In the genomic region with DNA sequence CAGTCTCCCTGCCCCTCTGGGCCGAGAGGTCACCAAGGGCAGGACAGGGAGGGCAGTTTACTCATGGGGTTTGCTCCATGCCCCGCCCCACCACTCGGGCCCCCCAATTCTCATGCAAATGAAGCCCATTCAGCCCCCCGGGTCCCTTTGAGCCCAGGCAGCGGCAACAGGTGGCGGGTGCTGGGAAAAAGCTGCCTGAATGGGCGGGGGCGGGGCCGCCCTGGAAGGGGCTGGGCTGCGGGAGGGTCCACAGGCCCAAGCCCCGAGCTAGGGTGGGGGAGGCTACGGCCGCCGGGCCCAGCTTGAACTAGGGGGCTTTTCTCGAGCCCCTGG, we compare ENCODE assay signal across 1 cellular context.
TF ChIP-seq lines count a peak whose summit lies in the region.

No MANE protein-coding gene starts in this region.

TF ChIP-seq in HCT116, 20 proteins besides CTCF, POLR2A, EP300 and RAD21 (continued from another document):
- TF ChIP-seq, protein P1, sequence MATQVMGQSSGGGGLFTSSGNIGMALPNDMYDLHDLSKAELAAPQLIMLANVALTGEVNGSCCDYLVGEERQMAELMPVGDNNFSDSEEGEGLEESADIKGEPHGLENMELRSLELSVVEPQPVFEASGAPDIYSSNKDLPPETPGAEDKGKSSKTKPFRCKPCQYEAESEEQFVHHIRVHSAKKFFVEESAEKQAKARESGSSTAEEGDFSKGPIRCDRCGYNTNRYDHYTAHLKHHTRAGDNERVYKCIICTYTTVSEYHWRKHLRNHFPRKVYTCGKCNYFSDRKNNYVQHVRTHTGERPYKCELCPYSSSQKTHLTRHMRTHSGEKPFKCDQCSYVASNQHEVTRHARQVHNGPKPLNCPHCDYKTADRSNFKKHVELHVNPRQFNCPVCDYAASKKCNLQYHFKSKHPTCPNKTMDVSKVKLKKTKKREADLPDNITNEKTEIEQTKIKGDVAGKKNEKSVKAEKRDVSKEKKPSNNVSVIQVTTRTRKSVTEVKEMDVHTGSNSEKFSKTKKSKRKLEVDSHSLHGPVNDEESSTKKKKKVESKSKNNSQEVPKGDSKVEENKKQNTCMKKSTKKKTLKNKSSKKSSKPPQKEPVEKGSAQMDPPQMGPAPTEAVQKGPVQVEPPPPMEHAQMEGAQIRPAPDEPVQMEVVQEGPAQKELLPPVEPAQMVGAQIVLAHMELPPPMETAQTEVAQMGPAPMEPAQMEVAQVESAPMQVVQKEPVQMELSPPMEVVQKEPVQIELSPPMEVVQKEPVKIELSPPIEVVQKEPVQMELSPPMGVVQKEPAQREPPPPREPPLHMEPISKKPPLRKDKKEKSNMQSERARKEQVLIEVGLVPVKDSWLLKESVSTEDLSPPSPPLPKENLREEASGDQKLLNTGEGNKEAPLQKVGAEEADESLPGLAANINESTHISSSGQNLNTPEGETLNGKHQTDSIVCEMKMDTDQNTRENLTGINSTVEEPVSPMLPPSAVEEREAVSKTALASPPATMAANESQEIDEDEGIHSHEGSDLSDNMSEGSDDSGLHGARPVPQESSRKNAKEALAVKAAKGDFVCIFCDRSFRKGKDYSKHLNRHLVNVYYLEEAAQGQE (IDR thresholded peaks at IDR 0.05; ENCODE audit: low read depth) = no peak
- TF ChIP-seq ZNF274 (IDR thresholded peaks at IDR 0.05; ENCODE audit: low read depth, low read length) (no peak), YY1 (IDR thresholded peaks at IDR 0.05; ENCODE audit: extremely low read depth, insufficient replicate concordance, low read depth, low read length) (no peak), CEBPB (IDR thresholded peaks at IDR 0.05; ENCODE audit: low read depth) (no peak), ATF3 (IDR thresholded peaks at IDR 0.05) (no peak), SIN3A (IDR thresholded peaks at IDR 0.05; ENCODE audit: low read depth) (no peak), EZH2 (IDR thresholded peaks at IDR 0.05) (no peak), EZH2phosphoT487 (IDR thresholded peaks at IDR 0.05; ENCODE audit: borderline replicate concordance) (no peak), ZFX (IDR thresholded peaks at IDR 0.05) (no peak), TCF7L2 (IDR thresholded peaks at IDR 0.05; ENCODE audit: borderline replicate concordance, extremely low read depth, insufficient read depth, insufficient read length) (no peak), SRF (IDR thresholded peaks at IDR 0.05; ENCODE audit: low read depth) (no peak), POLR2AphosphoS5 (IDR thresholded peaks at IDR 0.05; ENCODE audit: low read depth, low read length) (no peak)
